Comparison of ENCODE assay signal across 1 cellular context in genomic region chr10:92753865-92754264, GRCh38.
TF ChIP-seq lines count a peak whose summit lies in the region.

No MANE protein-coding gene starts in this region.

TF ChIP-seq in K562, 482 proteins besides CTCF, POLR2A, EP300 and RAD21 (continued from another document and continues in another):
- TF ChIP-seq ZNF592 (IDR thresholded peaks at IDR 0.05) (peak; percentile 94), BRD9 (IDR thresholded peaks at IDR 0.05; ENCODE audit: low read depth, partially characterized antibody) (no peak), ZNF57 (CRISPR knock-in tag; IDR thresholded peaks at IDR 0.05) (no peak), POLR3G (IDR thresholded peaks at IDR 0.05; ENCODE audit: extremely low read depth, insufficient read length, insufficient replicate concordance) (no peak), L3MBTL2 (IDR thresholded peaks at IDR 0.05) (peak; percentile 97), SNIP1 (IDR thresholded peaks at IDR 0.05; ENCODE audit: low read depth) (no peak), MTA2 (IDR thresholded peaks at IDR 0.05; ENCODE audit: low read depth) (no peak), MCM7 (IDR thresholded peaks at IDR 0.05) (no peak), NR3C1 (CRISPR knock-in tag; IDR thresholded peaks at IDR 0.05) (no peak), USF1 (CRISPR knock-in tag; IDR thresholded peaks at IDR 0.05) (peak; percentile 18; the same call in 1 of the 2 replicates), GABPB2 (CRISPR knock-in tag; conservative IDR thresholded peaks at IDR 0.05) (no peak), ZNF609 (CRISPR knock-in tag; IDR thresholded peaks at IDR 0.05; ENCODE audit: borderline replicate concordance) (no peak), CEBPG (CRISPR knock-in tag; IDR thresholded peaks at IDR 0.05) (no peak), CEBPG (tag; conservative IDR thresholded peaks at IDR 0.05 in 1 of 2, IDR thresholded peaks at IDR 0.05 in 1 of 2) (no peak), VEZF1 (CRISPR knock-in tag; IDR thresholded peaks at IDR 0.05) (no peak), ADNP (tag; IDR thresholded peaks at IDR 0.05) (no peak), ZBTB33 (CRISPR knock-in tag; IDR thresholded peaks at IDR 0.05) (no peak), ZNF3 (CRISPR knock-in tag; IDR thresholded peaks at IDR 0.05) (no peak), RBM39 (optimal IDR thresholded peaks at IDR 0.05; ENCODE audit: low read depth, low read length) (no peak), EP400 (IDR thresholded peaks at IDR 0.05) (peak; percentile 68), ESRRB (CRISPR knock-in tag; IDR thresholded peaks at IDR 0.05; ENCODE audit: borderline replicate concordance) (no peak), SPI1 (IDR thresholded peaks at IDR 0.05; ENCODE audit: borderline replicate concordance, low read depth, low read length) (0 out of 2 replicates have a peak, but pooled peaks have one; percentile 5), ZNF347 (CRISPR knock-in tag; IDR thresholded peaks at IDR 0.05; ENCODE audit: low read depth) (no peak), ZNF589 (CRISPR knock-in tag; IDR thresholded peaks at IDR 0.05; ENCODE audit: low read depth) (peak; percentile 64), MITF (IDR thresholded peaks at IDR 0.05) (no peak), TSC22D4 (tag; IDR thresholded peaks at IDR 0.05) (no peak), POU5F1 (IDR thresholded peaks at IDR 0.05; ENCODE audit: borderline replicate concordance, low read depth, low read length, partially characterized antibody) (no peak), RCOR1 (IDR thresholded peaks at IDR 0.05; ENCODE audit: borderline replicate concordance in 1 of 2, low read depth in 2 of 2, low read length in 2 of 2) (0 out of 4 replicates have a peak, but pooled peaks of 1 of the 2 experiments have one; percentile 23), GABPA (tag; conservative IDR thresholded peaks at IDR 0.05; ENCODE audit: low read depth) (0 out of 2 replicates have a peak, but pooled peaks have one; percentile 22), MEIS2 (IDR thresholded peaks at IDR 0.05; ENCODE audit: partially characterized antibody) (peak; percentile 17), ARID1B (IDR thresholded peaks at IDR 0.05) (peak; percentile 76), RBBP5 (IDR thresholded peaks at IDR 0.05; ENCODE audit: borderline replicate concordance, insufficient read depth, low read length, poor library complexity, severe bottlenecking) (no peak), NONO (IDR thresholded peaks at IDR 0.05; ENCODE audit: low read depth in 2 of 2, low read length in 1 of 2) (no peak), ZNF212 (CRISPR knock-in tag; IDR thresholded peaks at IDR 0.05) (no peak)
- TF ChIP-seq, protein P1, sequence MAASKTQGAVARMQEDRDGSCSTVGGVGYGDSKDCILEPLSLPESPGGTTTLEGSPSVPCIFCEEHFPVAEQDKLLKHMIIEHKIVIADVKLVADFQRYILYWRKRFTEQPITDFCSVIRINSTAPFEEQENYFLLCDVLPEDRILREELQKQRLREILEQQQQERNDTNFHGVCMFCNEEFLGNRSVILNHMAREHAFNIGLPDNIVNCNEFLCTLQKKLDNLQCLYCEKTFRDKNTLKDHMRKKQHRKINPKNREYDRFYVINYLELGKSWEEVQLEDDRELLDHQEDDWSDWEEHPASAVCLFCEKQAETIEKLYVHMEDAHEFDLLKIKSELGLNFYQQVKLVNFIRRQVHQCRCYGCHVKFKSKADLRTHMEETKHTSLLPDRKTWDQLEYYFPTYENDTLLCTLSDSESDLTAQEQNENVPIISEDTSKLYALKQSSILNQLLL (CRISPR knock-in tag; IDR thresholded peaks at IDR 0.05; ENCODE audit: borderline replicate concordance), result no peak
- TF ChIP-seq, protein P2, sequence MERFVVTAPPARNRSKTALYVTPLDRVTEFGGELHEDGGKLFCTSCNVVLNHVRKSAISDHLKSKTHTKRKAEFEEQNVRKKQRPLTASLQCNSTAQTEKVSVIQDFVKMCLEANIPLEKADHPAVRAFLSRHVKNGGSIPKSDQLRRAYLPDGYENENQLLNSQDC (CRISPR knock-in tag; IDR thresholded peaks at IDR 0.05), result no peak
- TF ChIP-seq, protein P3, sequence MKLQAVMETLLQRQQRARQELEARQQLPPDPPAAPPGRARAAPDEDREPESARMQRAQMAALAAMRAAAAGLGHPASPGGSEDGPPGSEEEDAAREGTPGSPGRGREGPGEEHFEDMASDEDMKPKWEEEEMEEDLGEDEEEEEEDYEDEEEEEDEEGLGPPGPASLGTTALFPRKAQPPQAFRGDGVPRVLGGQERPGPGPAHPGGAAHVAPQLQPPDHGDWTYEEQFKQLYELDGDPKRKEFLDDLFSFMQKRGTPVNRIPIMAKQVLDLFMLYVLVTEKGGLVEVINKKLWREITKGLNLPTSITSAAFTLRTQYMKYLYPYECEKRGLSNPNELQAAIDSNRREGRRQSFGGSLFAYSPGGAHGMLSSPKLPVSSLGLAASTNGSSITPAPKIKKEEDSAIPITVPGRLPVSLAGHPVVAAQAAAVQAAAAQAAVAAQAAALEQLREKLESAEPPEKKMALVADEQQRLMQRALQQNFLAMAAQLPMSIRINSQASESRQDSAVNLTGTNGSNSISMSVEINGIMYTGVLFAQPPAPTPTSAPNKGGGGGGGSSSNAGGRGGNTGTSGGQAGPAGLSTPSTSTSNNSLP (IDR thresholded peaks at IDR 0.05; ENCODE audit: borderline replicate concordance, low read depth, low read length), result no peak
- TF ChIP-seq, protein P4, sequence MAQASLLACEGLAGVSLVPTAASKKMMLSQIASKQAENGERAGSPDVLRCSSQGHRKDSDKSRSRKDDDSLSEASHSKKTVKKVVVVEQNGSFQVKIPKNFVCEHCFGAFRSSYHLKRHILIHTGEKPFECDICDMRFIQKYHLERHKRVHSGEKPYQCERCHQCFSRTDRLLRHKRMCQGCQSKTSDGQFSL (CRISPR knock-in tag; IDR thresholded peaks at IDR 0.05), result no peak
- TF ChIP-seq, protein P4 (tag; IDR thresholded peaks at IDR 0.05), result no peak
- TF ChIP-seq, protein P5, sequence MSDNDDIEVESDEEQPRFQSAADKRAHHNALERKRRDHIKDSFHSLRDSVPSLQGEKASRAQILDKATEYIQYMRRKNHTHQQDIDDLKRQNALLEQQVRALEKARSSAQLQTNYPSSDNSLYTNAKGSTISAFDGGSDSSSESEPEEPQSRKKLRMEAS (CRISPR knock-in tag; IDR thresholded peaks at IDR 0.05), result peak; percentile 35; the same call in 1 of the 2 replicates
- TF ChIP-seq, protein P6, sequence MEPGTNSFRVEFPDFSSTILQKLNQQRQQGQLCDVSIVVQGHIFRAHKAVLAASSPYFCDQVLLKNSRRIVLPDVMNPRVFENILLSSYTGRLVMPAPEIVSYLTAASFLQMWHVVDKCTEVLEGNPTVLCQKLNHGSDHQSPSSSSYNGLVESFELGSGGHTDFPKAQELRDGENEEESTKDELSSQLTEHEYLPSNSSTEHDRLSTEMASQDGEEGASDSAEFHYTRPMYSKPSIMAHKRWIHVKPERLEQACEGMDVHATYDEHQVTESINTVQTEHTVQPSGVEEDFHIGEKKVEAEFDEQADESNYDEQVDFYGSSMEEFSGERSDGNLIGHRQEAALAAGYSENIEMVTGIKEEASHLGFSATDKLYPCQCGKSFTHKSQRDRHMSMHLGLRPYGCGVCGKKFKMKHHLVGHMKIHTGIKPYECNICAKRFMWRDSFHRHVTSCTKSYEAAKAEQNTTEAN (CRISPR knock-in tag; IDR thresholded peaks at IDR 0.05), result no peak
